In genomic region chr2:232809349-232810124, GRCh38 we compare ENCODE assay signal across 23 cellular contexts. TPM values are rescaled to one million over a fixed set of nuclear protein-coding genes. Genes with fewer than 3 reads are reported as not detected.
DNase-seq lines count a peak whose midpoint lies in the region; ATAC-seq and TF ChIP-seq lines count a peak whose summit lies in the region.
"Had no signal": no experiment of that assay in that cellular context is flagged by ENCODE, and none has a peak within 500 bp of the region (broad histone marks: within the 10 kb centered on the region; RNA-seq: fewer than 3 reads in every experiment).

No MANE protein-coding gene starts in this region.

- H4K20me1 ChIP-seq in PC-9 (ENCODE audit: insufficient read depth), result no peaks in the 10 kb centered on the region; the same call in 1 of the 2 replicates

- H3K4me2 ChIP-seq in PC-9, result no peak overlapping the region

- H3K9me3 ChIP-seq in PC-9 (ENCODE audit: insufficient read depth, low read depth) (no peaks in the 10 kb centered on the region), left ventricle myocardium inferior (replicated peaks) (no peaks in the 10 kb centered on the region)
- H3K9me3 ChIP-seq: adrenal gland, gastroesophageal sphincter, Peyer's patch, spleen had no signal

- H3K9me2 ChIP-seq in PC-9 (ENCODE audit: insufficient read depth), result no peaks in the 10 kb centered on the region

- no peaks in the 10 kb centered on the region; the same call in 1 of the 2 replicates for H3K79me2 ChIP-seq in PC-9 (ENCODE audit: low read depth)

- 0 out of 2 replicates have a peak, but pooled peaks cover 7% of the 10 kb centered on the region for H3K4me1 ChIP-seq in PC-9 (replicated peaks; ENCODE audit: insufficient read depth)
- peaks cover 20% of the 10 kb centered on the region for H3K4me1 ChIP-seq in left ventricle myocardium inferior
- H3K4me1 ChIP-seq: adrenal gland, gastroesophageal sphincter, Peyer's patch, spleen had no signal

- DNase-seq in Right ventricle myocardium inferior (ENCODE audit: missing footprints) (peak; percentile 27), cardiac septum (ENCODE audit: low spot score) (no peak), PC-9 (no peak), left ventricle myocardium inferior (peak; percentile 17)
- DNase-seq in activated CD4-positive, alpha-beta T cell treated with anti-CD3 and anti-CD28 coated beads, Interleukin-2, amount 50 U/mL, for 48 hours, result no peak
- DNase-seq in stimulated activated naive CD4-positive, alpha-beta T cell treated with Interleukin-2 at 50 U/mL for 16 hours (lab: John Stamatoyannopoulos, UW), result no peak
- DNase-seq: activated CD4-positive, CD25-positive, alpha-beta regulatory T cell treated with anti-CD3 and anti-CD28 coated beads, Interleukin-2, amount 50 U/mL, for 72 hours; adrenal gland; Karpas-422; NCI-H1417 treated with DMSO at 0.1 percent for 48 hours; NCI-H2171 treated with DMSO at 0.1 percent for 48 hours; NCI-H774; Peyer's patch; spleen had no signal

- BruUV-seq in PC-9 (replicated peaks; lab: Mats Ljungman, UMichigan), result no TSS peak

- no peaks in the 10 kb centered on the region for H3K27me3 ChIP-seq in PC-9 (ENCODE audit: insufficient read depth, low read depth)
- H3K27me3 ChIP-seq in left ventricle myocardium inferior (ENCODE audit: low read depth), result no peaks in the 10 kb centered on the region
- H3K27me3 ChIP-seq: adrenal gland, gastroesophageal sphincter, Peyer's patch, spleen had no signal

- no peak overlapping the region for H2AFZ ChIP-seq in PC-9

- H3K36me3 ChIP-seq in PC-9 (ENCODE audit: low read depth), result peaks cover 57% of the 10 kb centered on the region
- peaks cover 78% of the 10 kb centered on the region for H3K36me3 ChIP-seq in left ventricle myocardium inferior

- H3K27ac ChIP-seq in PC-9, result no peak overlapping the region
- H3K27ac ChIP-seq in left ventricle myocardium inferior (replicated peaks), result peak overlapping the region; percentile 62
- H3K27ac ChIP-seq: adrenal gland, gastroesophageal sphincter, Peyer's patch, SK-N-MC, spleen had no signal

- TF ChIP-seq CTCF in PC-9 (conservative IDR thresholded peaks at IDR 0.05) (peak; percentile 51), left ventricle myocardium inferior (IDR thresholded peaks at IDR 0.05; ENCODE audit: borderline replicate concordance) (no peak)

- intact Hi-C loops in Right ventricle myocardium inferior (cut with DNase I) (no loop called here), cardiac septum (cut with DNase I) (no loop called here), PC-9 (cut with micrococcal nuclease; ENCODE audit: unreplicated experiment) (no loop called here), left ventricle myocardium inferior (cut with micrococcal nuclease) (no loop called here)

- H3F3A ChIP-seq in PC-9 (ENCODE audit: insufficient read depth, low read depth), result peaks cover 2% of the 10 kb centered on the region

- POLR2A ChIA-PET in PC-9 (lab: Charles Lee; ENCODE audit: unreplicated experiment), result interaction anchor here (0.6 kb wide), 1 partner anchor 882 kb away, joined by 7 read pairs; no protein-coding TSS in a partner anchor

- CTCF ChIA-PET in PC-9 (lab: Charles Lee), result interaction anchor here (0.6 kb wide), 1 partner anchor 471 kb away, joined by 3 read pairs; no protein-coding TSS in a partner anchor

- H3K4me3 ChIP-seq in PC-9, result no peak overlapping the region
- no peak overlapping the region for H3K4me3 ChIP-seq in left ventricle myocardium inferior
- H3K4me3 ChIP-seq: adrenal gland, gastroesophageal sphincter, Peyer's patch, SK-N-MC, spleen had no signal

- ATAC-seq in Right ventricle myocardium inferior (peak; percentile 82), SK-N-SH treated with all-trans-retinoic acid at 6 μM for 48 hours (no peak), HG03095 (IDR thresholded peaks at IDR 0.05; ENCODE audit: unreplicated experiment) (no peak)
- ATAC-seq: gastroesophageal sphincter had no signal

TF ChIP-seq in SK-N-SH treated with all-trans-retinoic acid at 6 μM for 48 hours, 23 proteins besides CTCF, POLR2A, EP300 and RAD21 (continues in another document):
- TF ChIP-seq ZC3H10 (CRISPR knock-in tag; IDR thresholded peaks at IDR 0.05) (no peak), ZNF8 (CRISPR knock-in tag; IDR thresholded peaks at IDR 0.05) (no peak), POU6F1 (CRISPR knock-in tag; IDR thresholded peaks at IDR 0.05; ENCODE audit: borderline replicate concordance, low read depth) (no peak), PATZ1 (CRISPR knock-in tag; IDR thresholded peaks at IDR 0.05; ENCODE audit: borderline replicate concordance) (no peak), RARB (CRISPR knock-in tag; IDR thresholded peaks at IDR 0.05) (no peak), ISL1 (CRISPR knock-in tag; IDR thresholded peaks at IDR 0.05) (no peak), TCF4 (CRISPR knock-in tag; IDR thresholded peaks at IDR 0.05; ENCODE audit: borderline replicate concordance) (no peak), ZFP3 (CRISPR knock-in tag; IDR thresholded peaks at IDR 0.05) (no peak)
- TF ChIP-seq, protein P1, sequence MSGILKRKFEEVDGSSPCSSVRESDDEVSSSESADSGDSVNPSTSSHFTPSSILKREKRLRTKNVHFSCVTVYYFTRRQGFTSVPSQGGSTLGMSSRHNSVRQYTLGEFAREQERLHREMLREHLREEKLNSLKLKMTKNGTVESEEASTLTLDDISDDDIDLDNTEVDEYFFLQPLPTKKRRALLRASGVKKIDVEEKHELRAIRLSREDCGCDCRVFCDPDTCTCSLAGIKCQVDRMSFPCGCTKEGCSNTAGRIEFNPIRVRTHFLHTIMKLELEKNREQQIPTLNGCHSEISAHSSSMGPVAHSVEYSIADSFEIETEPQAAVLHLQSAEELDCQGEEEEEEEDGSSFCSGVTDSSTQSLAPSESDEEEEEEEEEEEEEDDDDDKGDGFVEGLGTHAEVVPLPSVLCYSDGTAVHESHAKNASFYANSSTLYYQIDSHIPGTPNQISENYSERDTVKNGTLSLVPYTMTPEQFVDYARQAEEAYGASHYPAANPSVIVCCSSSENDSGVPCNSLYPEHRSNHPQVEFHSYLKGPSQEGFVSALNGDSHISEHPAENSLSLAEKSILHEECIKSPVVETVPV (CRISPR knock-in tag; IDR thresholded peaks at IDR 0.05), result no peak
- TF ChIP-seq, protein P2, sequence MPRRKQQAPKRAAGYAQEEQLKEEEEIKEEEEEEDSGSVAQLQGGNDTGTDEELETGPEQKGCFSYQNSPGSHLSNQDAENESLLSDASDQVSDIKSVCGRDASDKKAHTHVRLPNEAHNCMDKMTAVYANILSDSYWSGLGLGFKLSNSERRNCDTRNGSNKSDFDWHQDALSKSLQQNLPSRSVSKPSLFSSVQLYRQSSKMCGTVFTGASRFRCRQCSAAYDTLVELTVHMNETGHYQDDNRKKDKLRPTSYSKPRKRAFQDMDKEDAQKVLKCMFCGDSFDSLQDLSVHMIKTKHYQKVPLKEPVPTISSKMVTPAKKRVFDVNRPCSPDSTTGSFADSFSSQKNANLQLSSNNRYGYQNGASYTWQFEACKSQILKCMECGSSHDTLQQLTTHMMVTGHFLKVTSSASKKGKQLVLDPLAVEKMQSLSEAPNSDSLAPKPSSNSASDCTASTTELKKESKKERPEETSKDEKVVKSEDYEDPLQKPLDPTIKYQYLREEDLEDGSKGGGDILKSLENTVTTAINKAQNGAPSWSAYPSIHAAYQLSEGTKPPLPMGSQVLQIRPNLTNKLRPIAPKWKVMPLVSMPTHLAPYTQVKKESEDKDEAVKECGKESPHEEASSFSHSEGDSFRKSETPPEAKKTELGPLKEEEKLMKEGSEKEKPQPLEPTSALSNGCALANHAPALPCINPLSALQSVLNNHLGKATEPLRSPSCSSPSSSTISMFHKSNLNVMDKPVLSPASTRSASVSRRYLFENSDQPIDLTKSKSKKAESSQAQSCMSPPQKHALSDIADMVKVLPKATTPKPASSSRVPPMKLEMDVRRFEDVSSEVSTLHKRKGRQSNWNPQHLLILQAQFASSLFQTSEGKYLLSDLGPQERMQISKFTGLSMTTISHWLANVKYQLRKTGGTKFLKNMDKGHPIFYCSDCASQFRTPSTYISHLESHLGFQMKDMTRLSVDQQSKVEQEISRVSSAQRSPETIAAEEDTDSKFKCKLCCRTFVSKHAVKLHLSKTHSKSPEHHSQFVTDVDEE (CRISPR knock-in tag; IDR thresholded peaks at IDR 0.05), result no peak

RNA-seq across cellular contexts. Expression of gene KCNJ13, which starts 33.2 kb away (rescaled TPM):
- not detected for total RNA-seq in Right ventricle myocardium inferior
- total RNA-seq in cardiac septum, result not detected
- total RNA-seq in PC-9 (2021), result not detected in 2 replicates
- not detected for total RNA-seq in left ventricle myocardium inferior
- total RNA-seq: A673; activated T-helper 2 cell treated with anti-CD3 and anti-CD28 coated beads, Interferon-gamma antibody, Interleukin-2, Interleukin-4, amounts not matched to agents 10 μg/mL and 5 μg/mL and 100 μg/mL, durations not matched to agents 14 hours and 24 hours and 36 hours; adrenal gland; bronchial epithelial cell; gastroesophageal sphincter; neural crest cell; pulmonary artery endothelial cell; spleen had no signal

Comparison
In these comparisons a context has a peak if more than half of its experiments do, and no peak if none do; other contexts are left out.
1. DNase-seq: peak in Right ventricle myocardium inferior (single experiment) and left ventricle myocardium inferior (single experiment); none in cardiac septum (single experiment), PC-9 (0 of 2), activated CD4-positive, alpha-beta T cell treated with anti-CD3 and anti-CD28 coated beads, Interleukin-2, amount 50 U/mL, for 48 hours (0 of 2) and stimulated activated naive CD4-positive, alpha-beta T cell treated with Interleukin-2 at 50 U/mL for 16 hours (single experiment).